ENCODE assay signal across 25 cellular contexts in the genomic region with DNA sequence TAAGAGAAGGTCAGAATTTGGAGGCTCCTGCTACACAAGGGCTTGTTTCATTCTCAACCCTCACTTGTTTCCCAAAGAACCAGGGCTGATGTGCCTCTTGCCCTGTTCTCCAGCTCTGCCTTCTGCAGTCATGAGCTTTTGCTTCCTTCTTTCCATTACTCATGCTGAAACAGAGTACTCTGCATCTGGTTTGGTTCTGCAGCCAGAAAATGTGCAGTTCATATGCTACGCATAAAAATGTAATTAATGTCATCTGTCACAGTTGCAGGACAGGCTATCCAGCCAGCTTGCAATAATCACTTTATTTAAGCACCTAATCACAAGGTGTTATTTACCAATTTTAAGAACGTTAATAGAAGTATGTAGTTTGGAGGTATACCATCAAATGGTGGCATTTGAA.
DNase-seq lines count a peak whose midpoint lies in the region; ATAC-seq and TF ChIP-seq lines count a peak whose summit lies in the region.
"Had no signal": no experiment of that assay in that cellular context is flagged by ENCODE, and none has a peak within 500 bp of the region (broad histone marks: within the 10 kb centered on the region; RNA-seq: fewer than 3 reads in every experiment).

No MANE protein-coding gene starts in this region.

- no peak overlapping the region for H3K4me2 ChIP-seq in mesenchymal stem cell (ENCODE audit: low read length, poor library complexity, severe bottlenecking)

- no peak overlapping the region for H3K23ac ChIP-seq in mesenchymal stem cell (ENCODE audit: low read length in 2 of 2)

- H3K9me3 Mint-ChIP-seq in activated T-cell treated with anti-CD3 and anti-CD28 coated beads, Interleukin-2, amount 50 U/mL, for 4 hours = no peaks in the 10 kb centered on the region
- H3K9me3 Mint-ChIP-seq: T-helper 1 cell treated with Interleukin-12 subunit alpha and Interleukin-12 subunit beta and Interleukin-4 antibody, amounts not matched to agents 30 μg/mL and 1 μg/mL, for 36 hours; type B pancreatic cell had no signal

- H3K4me3 Mint-ChIP-seq in activated T-cell treated with anti-CD3 and anti-CD28 coated beads, Interleukin-2, amount 50 U/mL, for 4 hours = no peak overlapping the region
- H3K4me3 Mint-ChIP-seq: activated CD4-positive, alpha-beta T cell treated with anti-CD3 and anti-CD28 coated beads for 36 hours; CD8-positive, alpha-beta memory T cell; T-helper 1 cell treated with Interleukin-12 subunit alpha and Interleukin-12 subunit beta and Interleukin-4 antibody, amounts not matched to agents 30 μg/mL and 1 μg/mL, for 36 hours; type B pancreatic cell had no signal

- H3K36me3 Mint-ChIP-seq in activated T-cell treated with anti-CD3 and anti-CD28 coated beads, Interleukin-2, amount 50 U/mL, for 4 hours (ENCODE audit: insufficient read depth) = no peaks in the 10 kb centered on the region

- H2AK5ac ChIP-seq in mesenchymal stem cell (ENCODE audit: low read length, severe bottlenecking) = no peak overlapping the region

- H3K27me3 ChIP-seq in mesenchymal stem cell (ENCODE audit: control insufficient read depth in 1 of 2, insufficient read depth in 1 of 2, low read length in 2 of 2) = no peaks in the 10 kb centered on the region
- H3K27me3 ChIP-seq: adrenal gland, foreskin keratinocyte, heart right ventricle had no signal

- no peak overlapping the region for H4K8ac ChIP-seq in mesenchymal stem cell (ENCODE audit: low read length)

- no peak overlapping the region for H3K27ac ChIP-seq in mesenchymal stem cell (ENCODE audit: low read length, poor library complexity, severe bottlenecking)
- H3K27ac ChIP-seq: adrenal gland, foreskin keratinocyte, heart right ventricle had no signal

- H4K91ac ChIP-seq in mesenchymal stem cell (ENCODE audit: low read length) = no peak overlapping the region

- H3K14ac ChIP-seq in mesenchymal stem cell (ENCODE audit: low read length in 2 of 2) = no peak overlapping the region

- CTCF ChIA-PET in HEK293T (lab: Yijun Ruan, JAX) = interaction anchor here (0.6 kb wide), 1 partner anchor 40 kb away, joined by 5 read pairs; no protein-coding TSS in a partner anchor

- peaks cover 12% of the 10 kb centered on the region for H3K79me1 ChIP-seq in mesenchymal stem cell (replicated peaks; ENCODE audit: low read length, poor library complexity, severe bottlenecking)

- H3K4ac ChIP-seq in mesenchymal stem cell (ENCODE audit: low read depth in 1 of 2, low read length in 2 of 2) = no peak overlapping the region

- peak; percentile 64 for DNase-seq in GM04504 (ENCODE audit: low read depth)
- peak; percentile 67 for DNase-seq in NCI-H446 treated with DMSO at 0.1 percent for 48 hours (lab: John Stamatoyannopoulos, UW)
- peak; percentile 27 for DNase-seq in dedifferentiated amniotic fluid mesenchymal stem cell (ENCODE audit: extremely low spot score)
- no peak for DNase-seq in mesenchymal stem cell
- no peak for DNase-seq in HEK293T (ENCODE audit: extremely low spot score)
- DNase-seq in activated T-cell treated with anti-CD3 and anti-CD28 coated beads, Interleukin-2, amount 50 U/mL, for 4 hours = no peak
- DNase-seq: activated CD4-positive, alpha-beta T cell treated with anti-CD3 and anti-CD28 coated beads for 36 hours; activated CD8-positive, alpha-beta memory T cell treated with anti-CD3 and anti-CD28 coated beads for 24 hours; activated T-cell treated with anti-CD3 and anti-CD28 coated beads, Interleukin-2, amount 50 U/mL, for 1 hour; adrenal gland; AML-193; CD8-positive, alpha-beta memory T cell; cortex of kidney; DMS53; heart right ventricle; NCI-H1092 treated with DMSO at 0.1 percent for 48 hours; NCI-H510A; NK-92 treated with Interleukin-12 subunit alpha and Interleukin-12 subunit beta, amount 100 ng/mL, for 24 hours had no signal

- H3K36me3 ChIP-seq in mesenchymal stem cell (ENCODE audit: control insufficient read depth in 1 of 2, insufficient read depth in 2 of 2, low read depth in 1 of 2, low read length in 2 of 2) = peaks cover 0 to 80% of the 10 kb centered on the region in 2 experiments
- H3K36me3 ChIP-seq: adrenal gland had no signal

- no peak overlapping the region for H3K4me3 ChIP-seq in mesenchymal stem cell (ENCODE audit: insufficient read depth in 1 of 2, low read depth in 1 of 2, low read length in 2 of 2)
- H3K4me3 ChIP-seq: adrenal gland, GM12878, heart right ventricle had no signal

- no peak for ATAC-seq in GM18870 (IDR thresholded peaks at IDR 0.05; ENCODE audit: unreplicated experiment)
- ATAC-seq in activated T-cell treated with anti-CD3 and anti-CD28 coated beads, Interleukin-2, amount 50 U/mL, for 4 hours = no peak
- ATAC-seq: activated CD4-positive, alpha-beta T cell treated with anti-CD3 and anti-CD28 coated beads for 36 hours; foreskin keratinocyte; GM12878; heart right ventricle; left lobe of liver; Panc1 had no signal

- no peak overlapping the region for H2BK12ac ChIP-seq in mesenchymal stem cell (ENCODE audit: low read length in 2 of 2)

- no peak overlapping the region for H3K18ac ChIP-seq in mesenchymal stem cell (ENCODE audit: low read depth in 1 of 2, low read length in 2 of 2)

- no peak overlapping the region for H2BK120ac ChIP-seq in mesenchymal stem cell (ENCODE audit: low read depth, low read length)

- no peaks in the 10 kb centered on the region for H3K4me1 Mint-ChIP-seq in activated T-cell treated with anti-CD3 and anti-CD28 coated beads, Interleukin-2, amount 50 U/mL, for 4 hours (ENCODE audit: low read depth)
- H3K4me1 Mint-ChIP-seq: activated CD4-positive, alpha-beta T cell treated with anti-CD3 and anti-CD28 coated beads for 36 hours; CD8-positive, alpha-beta memory T cell had no signal

- H2BK5ac ChIP-seq in mesenchymal stem cell (ENCODE audit: low read depth, low read length, poor library complexity, severe bottlenecking) = no peak overlapping the region

- WGBS in mesenchymal stem cell = 100% methylated on average over 1 of the region's 2 CpGs

- H2AFZ ChIP-seq in mesenchymal stem cell (ENCODE audit: low read depth, low read length) = no peak overlapping the region

- no peaks in the 10 kb centered on the region for H3K9me3 ChIP-seq in mesenchymal stem cell (ENCODE audit: control insufficient read depth, low read length)
- H3K9me3 ChIP-seq: adrenal gland, heart right ventricle had no signal

- H2BK15ac ChIP-seq in mesenchymal stem cell (ENCODE audit: low read depth, poor library complexity, severe bottlenecking) = no peak overlapping the region

- H3K4me1 ChIP-seq in mesenchymal stem cell (ENCODE audit: control insufficient read depth, insufficient read depth, low read depth, low read length) = peaks cover 8% of the 10 kb centered on the region

- H3K27me3 Mint-ChIP-seq in activated T-cell treated with anti-CD3 and anti-CD28 coated beads, Interleukin-2, amount 50 U/mL, for 4 hours (ENCODE audit: low read depth) = peaks cover 12% of the 10 kb centered on the region
- H3K27me3 Mint-ChIP-seq: type B pancreatic cell had no signal

- POLR2A ChIA-PET in HEK293T (lab: Yijun Ruan, JAX) = no interaction called here

- peak overlapping the region; percentile 38 for H3K9ac ChIP-seq in mesenchymal stem cell (ENCODE audit: low read length)

TF ChIP-seq in HEK293T, 16 proteins besides CTCF, POLR2A, EP300 and RAD21:
- TF ChIP-seq FOXA1 (IDR thresholded peaks at IDR 0.05) = no peak
- no peak for TF ChIP-seq FOXK2 (IDR thresholded peaks at IDR 0.05)
- no peak for TF ChIP-seq ELF4 (IDR thresholded peaks at IDR 0.05)
- no peak for TF ChIP-seq SUZ12 (IDR thresholded peaks at IDR 0.05)

Comparison
In these comparisons a context has a peak if more than half of its experiments do, and no peak if none do; other contexts are left out.
1. DNase-seq: peak in GM04504 (single experiment), NCI-H446 treated with DMSO at 0.1 percent for 48 hours (single experiment) and dedifferentiated amniotic fluid mesenchymal stem cell (single experiment); none in mesenchymal stem cell (single experiment), HEK293T (single experiment) and activated T-cell treated with anti-CD3 and anti-CD28 coated beads, Interleukin-2, amount 50 U/mL, for 4 hours (single experiment).